In genomic region chr11:64353761-64354506, GRCh38 we compare ENCODE assay signal across 22 cellular contexts.
"Had no signal": no experiment of that assay in that cellular context is flagged by ENCODE, and none has a peak within 500 bp of the region (broad histone marks: within the 10 kb centered on the region; RNA-seq: fewer than 3 reads in every experiment).

No MANE protein-coding gene starts in this region.

- H3K27me3 ChIP-seq: ascending aorta, left lung, suprapubic skin, vagina had no signal

- H3K36me3 ChIP-seq: ascending aorta, suprapubic skin, vagina had no signal

- H3K9me3 ChIP-seq: ascending aorta, left lung, suprapubic skin, vagina had no signal

- H3K27ac ChIP-seq: ascending aorta, coronary artery, left lung, suprapubic skin, vagina had no signal

- ATAC-seq: activated CD4-positive, CD25-positive, alpha-beta regulatory T cell treated with anti-CD3 and anti-CD28 coated beads, Interleukin-2, amount 50 U/mL, for 24 hours; left lung; stimulated activated naive CD8-positive, alpha-beta T cell treated with anti-CD3 and anti-CD28 coated beads, Interleukin-15, amount 100 ng/mL, for 72 hours had no signal

- H3K4me3 ChIP-seq: coronary artery, left lung, suprapubic skin had no signal

- DNase-seq: activated CD4-positive, alpha-beta T cell treated with anti-CD3 and anti-CD28 coated beads, Interleukin-2, amount 50 U/mL, for 1 hour; activated CD8-positive, alpha-beta memory T cell treated with anti-CD3 and anti-CD28 coated beads for 24 hours; activated CD8-positive, alpha-beta memory T cell treated with anti-CD3 and anti-CD28 coated beads, Interleukin-2, amount 50 U/mL, for 48 hours; activated effector memory CD4-positive, alpha-beta T cell treated with anti-CD3 and anti-CD28 coated beads, Interleukin-2, amount 50 U/mL, for 16 hours; activated naive CD4-positive, alpha-beta T cell treated with anti-CD3 and anti-CD28 coated beads, Interleukin-2, amount 50 U/mL, for 16 hours; activated T-cell treated with anti-CD3 and anti-CD28 coated beads, Interleukin-2, amount 50 U/mL, for 48 hours; erythroblast; foreskin melanocyte; glutamatergic neuron; retina; small intestine; stimulated activated CD4-positive, alpha-beta T cell treated with anti-CD3 and anti-CD28 coated beads, Interleukin-15, amount 100 ng/mL, for 24 hours; stimulated activated CD4-positive, alpha-beta T cell treated with anti-CD3 and anti-CD28 coated beads, Interleukin-2, amount 100 ng/mL, for 48 hours; stimulated activated naive CD8-positive, alpha-beta T cell treated with anti-CD3 and anti-CD28 coated beads, Interleukin-15, amount 100 ng/mL, for 72 hours; T1000; trophoblast cell had no signal
